In genomic region chr6:43258180-43258579, GRCh38 we compare ENCODE assay signal across 25 cellular contexts. TPM values are rescaled to one million over a fixed set of nuclear protein-coding genes. Genes with fewer than 3 reads are reported as not detected.
DNase-seq lines count a peak whose midpoint lies in the region; ATAC-seq, FAIRE-seq and TF ChIP-seq lines count a peak whose summit lies in the region.
"Had no signal": no experiment of that assay in that cellular context is flagged by ENCODE, and none has a peak within 500 bp of the region (broad histone marks: within the 10 kb centered on the region; RNA-seq: fewer than 3 reads in every experiment).

No MANE protein-coding gene starts in this region.

- no TSS peak for BruUV-seq in K562 (replicated peaks; lab: Mats Ljungman, UMichigan)

- no peak for DNase-seq in A549 (ENCODE audit: low read depth in 1 of 2, low spot score in 1 of 2)
- no peak for DNase-seq in Karpas-422
- no peak for DNase-seq in K562 (ENCODE audit: extremely low read depth in 1 of 4, low spot score in 3 of 4)
- DNase-seq in osteoblast (ENCODE audit: insufficient read length, low spot score, missing footprints): peak; percentile 68
- no peak for DNase-seq in HCEC 1CT
- no peak for DNase-seq in activated T-cell treated with anti-CD3 and anti-CD28 coated beads for 4 hours
- DNase-seq: 8988T; Calu3; DMS153; DND-41; MM.1S; NCI-H2029; NCI-H446 treated with DMSO at 0.1 percent for 48 hours; NCI-H82; NK-92 treated with Interleukin-12 subunit alpha and Interleukin-12 subunit beta, amount 100 ng/mL, for 24 hours; SHP77 had no signal

- whole genome bisulfite sequencing in A549 (ENCODE audit: missing lambda C conversion rate): 23% methylated on average over 4 of the region's 4 CpGs
- WGBS in K562 (ENCODE audit: insufficient coverage, low coverage, missing lambda C conversion rate): 1% methylated on average over 4 of the region's 4 CpGs

- CTCF ChIA-PET in A549 (lab: Yijun Ruan, JAX): interaction anchor here (0.7 to 1.4 kb wide), 2 partner anchors 25 to 29 kb away, joined by 3 read pairs; partner anchors contain the start of gene DNPH1
- CTCF ChIA-PET in K562 (lab: Yijun Ruan, JAX; ENCODE audit: low intra/inter-chr PET ratio): no interaction called here

- ATAC-seq in A549: no peak
- no peak for ATAC-seq in K562
- no peak for ATAC-seq in GM18502 (IDR thresholded peaks at IDR 0.05; ENCODE audit: poor library complexity, unreplicated experiment)
- no peak for ATAC-seq in HG02571 (IDR thresholded peaks at IDR 0.05; ENCODE audit: unreplicated experiment)
- ATAC-seq: Panc1 had no signal

- in situ Hi-C loops in K562 (cut with MboI): no loop called here

- TF ChIP-seq RAD21 in A549 (conservative IDR thresholded peaks at IDR 0.05 in 1 of 2, IDR thresholded peaks at IDR 0.05 in 1 of 2) (no peak), K562 (CRISPR knock-in tag; conservative IDR thresholded peaks at IDR 0.05 in 1 of 2, IDR thresholded peaks at IDR 0.05 in 1 of 2) (no peak)

- TF ChIP-seq EP300 in A549 (IDR thresholded peaks at IDR 0.05) (no peak), K562 (IDR thresholded peaks at IDR 0.05; ENCODE audit: low read length) (no peak)

- H3K9me3 ChIP-seq in A549 (no peaks in the 10 kb centered on the region), Karpas-422 (ENCODE audit: low read length) (no peaks in the 10 kb centered on the region), K562 (replicated peaks; ENCODE audit: control insufficient read depth, insufficient read depth, low read depth, low read length) (no peaks in the 10 kb centered on the region), osteoblast (ENCODE audit: low read depth, low read length) (no peaks in the 10 kb centered on the region)
- H3K9me3 ChIP-seq: HAP-1 had no signal

- H3K4me3 ChIP-seq in A549: no peak overlapping the region
- H3K4me3 ChIP-seq in Karpas-422 (ENCODE audit: low read length): peak overlapping the region; percentile 54
- H3K4me3 ChIP-seq in K562: no peak overlapping the region
- no peak overlapping the region for H3K4me3 ChIP-seq in osteoblast (ENCODE audit: insufficient read depth, low read length)
- H3K4me3 ChIP-seq: HAP-1 had no signal

- POLR2A ChIA-PET in A549 (lab: Yijun Ruan, JAX) (no interaction called here), K562 (lab: Yijun Ruan, JAX) (interaction anchor here (1.0 kb wide), 1 partner anchor 252 kb away, joined by 3 read pairs; the partner anchor contains the start of gene LRRC73)

- TF ChIP-seq POLR2A in A549 (IDR thresholded peaks at IDR 0.05; ENCODE audit: low read length) (no peak), K562 (conservative IDR thresholded peaks at IDR 0.05) (no peak)

- no peak for TF ChIP-seq CTCF in A549 (IDR thresholded peaks at IDR 0.05)
- TF ChIP-seq CTCF in K562 (IDR thresholded peaks at IDR 0.05 in 2 of 3, conservative IDR thresholded peaks at IDR 0.05 in 1 of 3; ENCODE audit: insufficient read depth in 2 of 3, low read depth in 1 of 3, low read length in 3 of 3): no peak
- TF ChIP-seq CTCF in osteoblast (IDR thresholded peaks at IDR 0.05; ENCODE audit: extremely low read depth, low read depth, low read length): no peak

- no peaks in the 10 kb centered on the region for H4K20me1 ChIP-seq in Karpas-422 (ENCODE audit: insufficient read depth, low read depth, low read length)
- H4K20me1 ChIP-seq in K562 (replicated peaks; ENCODE audit: control insufficient read depth, insufficient read depth, low read length): peaks cover 15% of the 10 kb centered on the region
- no peaks in the 10 kb centered on the region for H4K20me1 ChIP-seq in osteoblast (ENCODE audit: insufficient read depth, low read length)

- H3K4me2 ChIP-seq in A549: no peak overlapping the region
- H3K4me2 ChIP-seq in Karpas-422 (ENCODE audit: low read depth, low read length, poor library complexity, severe bottlenecking): peak overlapping the region; percentile 69
- no peak overlapping the region for H3K4me2 ChIP-seq in K562 (ENCODE audit: insufficient read depth, low read length)
- H3K4me2 ChIP-seq in osteoblast (ENCODE audit: insufficient read depth, low read length): no peak overlapping the region

- intact Hi-C loops in K562 (cut with micrococcal nuclease): no loop called here

- no peaks in the 10 kb centered on the region for H3K27me3 ChIP-seq in Karpas-422 (ENCODE audit: low read length)
- H3K27me3 ChIP-seq in K562 (ENCODE audit: control insufficient read depth in 2 of 2, insufficient read depth in 2 of 2, low read length in 2 of 2): peaks cover 42 to 63% of the 10 kb centered on the region in 2 experiments
- peaks cover 10% of the 10 kb centered on the region for H3K27me3 ChIP-seq in osteoblast (ENCODE audit: insufficient read depth, low read length)

- H3K9ac ChIP-seq in Karpas-422 (ENCODE audit: low read length): peak overlapping the region; percentile 50
- no peak overlapping the region for H3K9ac ChIP-seq in K562 (ENCODE audit: insufficient read depth in 1 of 2, low read depth in 2 of 2, low read length in 2 of 2)

- peak overlapping the region; percentile 95 for H2AFZ ChIP-seq in Karpas-422 (ENCODE audit: low read length)
- H2AFZ ChIP-seq in K562 (ENCODE audit: low read depth, low read length): no peak overlapping the region
- no peak overlapping the region for H2AFZ ChIP-seq in osteoblast (ENCODE audit: low read length)

- H3K79me2 ChIP-seq in Karpas-422 (ENCODE audit: low read length): no peaks in the 10 kb centered on the region
- no peaks in the 10 kb centered on the region for H3K79me2 ChIP-seq in K562 (ENCODE audit: control insufficient read depth, insufficient read depth, low read length)
- H3K79me2 ChIP-seq in osteoblast (ENCODE audit: insufficient read depth, low read length): no peaks in the 10 kb centered on the region

- FAIRE-seq in A549 (lab: Jason Lieb, UNC): no peak
- no peak for FAIRE-seq in K562 (lab: Jason Lieb, UNC)
- FAIRE-seq: GM12892 had no signal

- H3K36me3 ChIP-seq in Karpas-422 (ENCODE audit: insufficient read depth, low read length) (no peaks in the 10 kb centered on the region), K562 (ENCODE audit: control insufficient read depth, insufficient read depth, low read length) (no peaks in the 10 kb centered on the region), osteoblast (ENCODE audit: insufficient read depth, low read length) (no peaks in the 10 kb centered on the region)
- H3K36me3 ChIP-seq: HAP-1 had no signal

- H3K27ac ChIP-seq in A549: no peak overlapping the region
- no peak overlapping the region for H3K27ac ChIP-seq in Karpas-422 (ENCODE audit: low read length)
- H3K27ac ChIP-seq in K562 (ENCODE audit: extremely low read depth, low read depth, low read length): no peak overlapping the region
- H3K27ac ChIP-seq in osteoblast (ENCODE audit: low read depth, low read length): no peak overlapping the region
- H3K27ac ChIP-seq: HL-60, RWPE1 had no signal

- H3K4me1 ChIP-seq in A549: no peaks in the 10 kb centered on the region
- H3K4me1 ChIP-seq in Karpas-422 (ENCODE audit: low read length): peaks cover 15% of the 10 kb centered on the region
- peaks cover 0 to 23% of the 10 kb centered on the region in 2 experiments; a peak in 2 of 5 replicates for H3K4me1 ChIP-seq in K562 (replicated peaks in 1 of 2; ENCODE audit: control insufficient read depth in 2 of 2, insufficient read depth in 2 of 2, low read length in 2 of 2)
- H3K4me1 ChIP-seq in osteoblast (ENCODE audit: insufficient read depth, low read length): no peaks in the 10 kb centered on the region
- H3K4me1 ChIP-seq: HAP-1 had no signal

- H3K9me2 ChIP-seq in Karpas-422 (replicated peaks; ENCODE audit: insufficient read depth, low read length): no peaks in the 10 kb centered on the region

- H3K9me1 ChIP-seq in K562 (ENCODE audit: control insufficient read depth, insufficient read depth, low read length): no peaks in the 10 kb centered on the region

RNA-seq across cellular contexts. Expression of gene TTBK1, which starts 14.9 kb away (rescaled TPM):
- polyA plus RNA-seq in A549 (2011; rRNA removed) (0.03 TPM in 1 of 2 replicates, not detected in the other), A549 (2017; fragmentation: RNase III; extraction: RNeasy Plus Mini Kit Qiagen cat#74134 plus additional on column Dnase treatment) (0.04 to 0.05 TPM (median 0.04 TPM) in 3 replicates), K562 (2011; rRNA removed) (not detected in 2 replicates), K562 (2014; fragmentation: Illumina TruSeq; extraction: Trizol) (not detected in 2 replicates), K562 (2014; fragmentation: Nextera tagmentation; extraction: Ambion mirVana) (not detected), K562 (2014; rRNA removed) (not detected in 2 replicates)
- polyA plus RNA-seq in A549 (2012; cell fraction: cytosol; rRNA removed): 0.04 and 0.05 TPM in 2 replicates
- 0.09 and 0.10 TPM in 2 replicates for polyA plus RNA-seq in A549 (2012; cell fraction: nucleus; rRNA removed)
- 0.04 and 0.10 TPM in 2 replicates for polyA minus RNA-seq in A549 (2011; rRNA and poly(A)+ RNA removed)
- 0.34 and 1.2 TPM in 2 replicates for total RNA-seq in Karpas-422 (2014; rRNA removed; shearing (Covaris generic); ENCODE audit: low replicate concordance)
- 0.07 TPM in 1 of 2 replicates, not detected in the other for total RNA-seq in K562 (2011; cell fraction: chromatin; rRNA removed; ENCODE audit: low replicate concordance)
- total RNA-seq in K562 (2011; cell fraction: nucleolus; rRNA removed): under 0.01 TPM in 1 of 2 replicates, not detected in the other
- 0.07 TPM in 1 of 2 replicates, not detected in the other for total RNA-seq in K562 (2011; cell fraction: nucleoplasm; rRNA removed)
- total RNA-seq in K562 (2014; rRNA removed) (not detected in 2 replicates), K562 (2014; rRNA removed; fragmentation: Illumina TruSeq; extraction: Trizol) (not detected in 2 replicates), K562 (2015; rRNA removed; fragmentation: Illumina TruSeq; extraction: Trizol) (not detected in 2 replicates), K562 (2021) (not detected in 2 replicates), osteoblast (under 0.01 TPM in 1 of 2 replicates, not detected in the other)
- not detected in 2 replicates for polyA plus RNA-seq in K562 (2011; cell fraction: cytosol; rRNA removed)
- polyA plus RNA-seq in K562 (2011; cell fraction: nucleus; rRNA removed): not detected in 2 replicates
- 0.01 TPM in 1 of 2 replicates, not detected in the other for polyA plus RNA-seq in K562 (2012)
- not detected in 2 replicates for polyA minus RNA-seq in K562 (2011; rRNA and poly(A)+ RNA removed)
- polyA minus RNA-seq in K562 (2011; cell fraction: cytosol; rRNA and poly(A)+ RNA removed): not detected in 2 replicates
- polyA minus RNA-seq in K562 (2011; cell fraction: nucleus; rRNA and poly(A)+ RNA removed): under 0.01 TPM in 1 of 2 replicates, not detected in the other
- polyA plus RNA-seq: BJ had no signal

RNA-seq across cellular contexts. Expression of gene DNPH1, which starts 28.9 kb away (rescaled TPM):
- 51.4 and 63.2 TPM in 2 replicates for polyA plus RNA-seq in A549 (2011; rRNA removed)
- 217 and 240 TPM in 2 replicates for polyA plus RNA-seq in A549 (2012; cell fraction: cytosol; rRNA removed)
- polyA plus RNA-seq in A549 (2012; cell fraction: nucleus; rRNA removed): 158 TPM in 2 replicates
- polyA plus RNA-seq in A549 (2017; fragmentation: RNase III; extraction: RNeasy Plus Mini Kit Qiagen cat#74134 plus additional on column Dnase treatment): 77.5 to 82.0 TPM (median 80.2 TPM) in 3 replicates
- polyA minus RNA-seq in A549 (2011; rRNA and poly(A)+ RNA removed): 13.6 and 14.4 TPM in 2 replicates
- 59.0 and 157 TPM in 2 replicates for total RNA-seq in Karpas-422 (2014; rRNA removed; shearing (Covaris generic); ENCODE audit: low replicate concordance)
- total RNA-seq in K562 (2011; cell fraction: chromatin; rRNA removed; ENCODE audit: low replicate concordance): 41.0 and 115 TPM in 2 replicates
- 111 and 120 TPM in 2 replicates for total RNA-seq in K562 (2011; cell fraction: nucleolus; rRNA removed)
- total RNA-seq in K562 (2011; cell fraction: nucleoplasm; rRNA removed): 76.8 and 84.6 TPM in 2 replicates
- 237 and 302 TPM in 2 replicates for total RNA-seq in K562 (2014; rRNA removed)
- 25.7 and 32.4 TPM in 2 replicates for total RNA-seq in K562 (2014; rRNA removed; fragmentation: Illumina TruSeq; extraction: Trizol)
- 67.7 and 68.7 TPM in 2 replicates for total RNA-seq in K562 (2015; rRNA removed; fragmentation: Illumina TruSeq; extraction: Trizol)
- total RNA-seq in K562 (2021): 127 and 140 TPM in 2 replicates
- polyA plus RNA-seq in K562 (2011; rRNA removed): 136 and 161 TPM in 2 replicates
- 293 and 491 TPM in 2 replicates for polyA plus RNA-seq in K562 (2011; cell fraction: cytosol; rRNA removed)
- polyA plus RNA-seq in K562 (2011; cell fraction: nucleus; rRNA removed): 149 and 187 TPM in 2 replicates
- 197 and 211 TPM in 2 replicates for polyA plus RNA-seq in K562 (2012)
- polyA plus RNA-seq in K562 (2014; fragmentation: Illumina TruSeq; extraction: Trizol): 48.8 and 72.3 TPM in 2 replicates
- polyA plus RNA-seq in K562 (2014; fragmentation: Nextera tagmentation; extraction: Ambion mirVana): 10 to 100 TPM in 1 of 2 experiments, 1 to 10 TPM in 1; 7.3 to 13.9 TPM
- 300 and 346 TPM in 2 replicates for polyA plus RNA-seq in K562 (2014; rRNA removed)
- 23.2 and 30.5 TPM in 2 replicates for polyA minus RNA-seq in K562 (2011; rRNA and poly(A)+ RNA removed)
- polyA minus RNA-seq in K562 (2011; cell fraction: cytosol; rRNA and poly(A)+ RNA removed): 26.2 and 27.7 TPM in 2 replicates
- 26.3 and 34.4 TPM in 2 replicates for polyA minus RNA-seq in K562 (2011; cell fraction: nucleus; rRNA and poly(A)+ RNA removed)
- 32.9 and 33.3 TPM in 2 replicates for total RNA-seq in osteoblast

RNA-seq across cellular contexts. Expression of gene SLC22A7, which starts 39.9 kb away (rescaled TPM):
- polyA plus RNA-seq in A549 (2011; rRNA removed) (not detected in 2 replicates), A549 (2017; fragmentation: RNase III; extraction: RNeasy Plus Mini Kit Qiagen cat#74134 plus additional on column Dnase treatment) (not detected in 3 replicates), K562 (2011; rRNA removed) (not detected in 2 replicates), K562 (2014; fragmentation: Illumina TruSeq; extraction: Trizol) (not detected in 2 replicates), K562 (2014; fragmentation: Nextera tagmentation; extraction: Ambion mirVana) (not detected), K562 (2014; rRNA removed) (not detected in 2 replicates)
- polyA plus RNA-seq in A549 (2012; cell fraction: cytosol; rRNA removed): not detected in 2 replicates
- polyA plus RNA-seq in A549 (2012; cell fraction: nucleus; rRNA removed): not detected in 2 replicates
- polyA minus RNA-seq in A549 (2011; rRNA and poly(A)+ RNA removed): not detected in 2 replicates
- not detected in 2 replicates for total RNA-seq in Karpas-422 (2014; rRNA removed; shearing (Covaris generic); ENCODE audit: low replicate concordance)
- total RNA-seq in K562 (2011; cell fraction: chromatin; rRNA removed; ENCODE audit: low replicate concordance): not detected in 2 replicates
- not detected in 2 replicates for total RNA-seq in K562 (2011; cell fraction: nucleolus; rRNA removed)
- not detected in 2 replicates for total RNA-seq in K562 (2011; cell fraction: nucleoplasm; rRNA removed)
- total RNA-seq in K562 (2014; rRNA removed) (not detected in 2 replicates), K562 (2014; rRNA removed; fragmentation: Illumina TruSeq; extraction: Trizol) (not detected in 2 replicates), K562 (2015; rRNA removed; fragmentation: Illumina TruSeq; extraction: Trizol) (not detected in 2 replicates), K562 (2021) (not detected in 2 replicates), osteoblast (not detected in 2 replicates)
- polyA plus RNA-seq in K562 (2011; cell fraction: cytosol; rRNA removed): not detected in 2 replicates
- not detected in 2 replicates for polyA plus RNA-seq in K562 (2011; cell fraction: nucleus; rRNA removed)
- polyA plus RNA-seq in K562 (2012): not detected in 2 replicates
- polyA minus RNA-seq in K562 (2011; rRNA and poly(A)+ RNA removed): not detected in 2 replicates
- polyA minus RNA-seq in K562 (2011; cell fraction: cytosol; rRNA and poly(A)+ RNA removed): not detected in 2 replicates
- polyA minus RNA-seq in K562 (2011; cell fraction: nucleus; rRNA and poly(A)+ RNA removed): not detected in 2 replicates
- total RNA-seq: Calu3, OCI-LY7 had no signal
- polyA plus RNA-seq: BJ had no signal

RNA-seq across cellular contexts. Expression of gene CRIP3, which starts 50.4 kb away (rescaled TPM):
- 1.3 and 2.6 TPM in 2 replicates for polyA plus RNA-seq in A549 (2011; rRNA removed)
- polyA plus RNA-seq in A549 (2012; cell fraction: cytosol; rRNA removed): 0.70 and 0.74 TPM in 2 replicates
- 1.8 and 2.4 TPM in 2 replicates for polyA plus RNA-seq in A549 (2012; cell fraction: nucleus; rRNA removed)
- 2.1 to 2.8 TPM (median 2.4 TPM) in 3 replicates for polyA plus RNA-seq in A549 (2017; fragmentation: RNase III; extraction: RNeasy Plus Mini Kit Qiagen cat#74134 plus additional on column Dnase treatment)
- polyA minus RNA-seq in A549 (2011; rRNA and poly(A)+ RNA removed): 1.8 and 2.9 TPM in 2 replicates
- 55.0 and 56.8 TPM in 2 replicates for total RNA-seq in Karpas-422 (2014; rRNA removed; shearing (Covaris generic); ENCODE audit: low replicate concordance)
- total RNA-seq in K562 (2011; cell fraction: chromatin; rRNA removed; ENCODE audit: low replicate concordance): 6.4 and 11.3 TPM in 2 replicates
- total RNA-seq in K562 (2011; cell fraction: nucleolus; rRNA removed): 7.6 and 7.8 TPM in 2 replicates
- total RNA-seq in K562 (2011; cell fraction: nucleoplasm; rRNA removed): 7.9 and 8.0 TPM in 2 replicates
- total RNA-seq in K562 (2014; rRNA removed): 0.86 and 1.0 TPM in 2 replicates
- 0.87 and 0.99 TPM in 2 replicates for total RNA-seq in K562 (2014; rRNA removed; fragmentation: Illumina TruSeq; extraction: Trizol)
- total RNA-seq in K562 (2015; rRNA removed; fragmentation: Illumina TruSeq; extraction: Trizol): 0.36 TPM in 1 of 2 replicates, not detected in the other
- 0.82 and 0.89 TPM in 2 replicates for total RNA-seq in K562 (2021)
- polyA plus RNA-seq in K562 (2011; rRNA removed): 1.2 and 2.7 TPM in 2 replicates
- polyA plus RNA-seq in K562 (2011; cell fraction: cytosol; rRNA removed): 1.4 and 1.6 TPM in 2 replicates
- polyA plus RNA-seq in K562 (2011; cell fraction: nucleus; rRNA removed): 9.4 and 9.7 TPM in 2 replicates
- 0.31 and 0.75 TPM in 2 replicates for polyA plus RNA-seq in K562 (2012)
- polyA plus RNA-seq in K562 (2014; fragmentation: Illumina TruSeq; extraction: Trizol): 0.86 and 2.1 TPM in 2 replicates
- under 1 TPM; 0.72 to 0.99 TPM for polyA plus RNA-seq in K562 (2014; fragmentation: Nextera tagmentation; extraction: Ambion mirVana)
- polyA plus RNA-seq in K562 (2014; rRNA removed): 1.3 and 3.6 TPM in 2 replicates
- polyA minus RNA-seq in K562 (2011; rRNA and poly(A)+ RNA removed): 0.57 and 0.60 TPM in 2 replicates
- not detected in 2 replicates for polyA minus RNA-seq in K562 (2011; cell fraction: cytosol; rRNA and poly(A)+ RNA removed)
- 2.0 and 3.6 TPM in 2 replicates for polyA minus RNA-seq in K562 (2011; cell fraction: nucleus; rRNA and poly(A)+ RNA removed)
- total RNA-seq in osteoblast: 0.59 TPM in 1 of 2 replicates, not detected in the other
- polyA plus RNA-seq: BJ had no signal

Comparison
In these comparisons a context has a peak if more than half of its experiments do, and no peak if none do; other contexts are left out.
1. Of the 35 proteins assayed by ChIP-seq in both K562 and A549: peak only in K562: none; only in A549: none; in both: MAFK; in neither: 34.